ENCODE assay signal across 8 cellular contexts in the genomic region with DNA sequence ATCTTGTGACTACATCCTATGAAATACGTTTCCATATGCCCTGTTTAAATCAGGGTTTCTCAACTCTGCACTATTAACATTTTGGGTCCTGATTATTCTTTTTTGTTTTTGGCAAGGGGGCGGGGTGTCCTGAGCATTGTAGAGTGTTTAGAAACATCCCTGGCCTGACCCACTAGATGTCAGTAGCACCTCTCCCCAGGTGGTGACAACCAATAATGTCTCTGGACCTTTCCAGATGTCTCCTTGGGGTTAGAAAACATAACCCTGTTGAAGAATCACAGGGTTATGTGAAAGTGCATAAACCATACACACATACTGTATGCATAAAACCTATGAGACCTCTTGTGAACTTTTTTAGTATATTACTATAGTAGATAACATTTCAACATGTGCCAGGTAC. TPM values are rescaled to one million over a fixed set of nuclear protein-coding genes. Genes with fewer than 3 reads are reported as not detected.
DNase-seq lines count a peak whose midpoint lies in the region; ATAC-seq and TF ChIP-seq lines count a peak whose summit lies in the region.

No MANE protein-coding gene starts in this region.

- no peaks in the 10 kb centered on the region for H3K9me3 Mint-ChIP-seq in neural progenitor cell

- H3K4me1 Mint-ChIP-seq in neural progenitor cell, result peaks cover 23% of the 10 kb centered on the region

- in situ Hi-C loops in T47D (cut with HindIII; ENCODE audit: low pct_unique_long_range_greater_than_20kb, low sequenced_read_pairs), result no loop called here

- H3K27ac Mint-ChIP-seq in neural progenitor cell, result no peak overlapping the region

- ATAC-seq in HG03045 (IDR thresholded peaks at IDR 0.05; ENCODE audit: unreplicated experiment) (no peak), HG03354 (IDR thresholded peaks at IDR 0.05; ENCODE audit: poor library complexity, severe bottlenecking, unreplicated experiment) (no peak)

- H3K4me3 ChIP-seq in LNCaP clone FGC (ENCODE audit: low read depth, low read length) (peak overlapping the region; percentile 95), neural progenitor cell (peak overlapping the region; percentile 80)

- H3K36me3 Mint-ChIP-seq in neural progenitor cell, result peaks cover 12% of the 10 kb centered on the region

- H3K27me3 Mint-ChIP-seq in neural progenitor cell (ENCODE audit: insufficient read depth, low read depth), result no peaks in the 10 kb centered on the region

- H3K27me3 ChIP-seq in neural progenitor cell, result no peaks in the 10 kb centered on the region

- H2AFZ ChIP-seq in neural progenitor cell (replicated peaks), result no peak overlapping the region

- no peaks in the 10 kb centered on the region for H3K4me1 ChIP-seq in neural progenitor cell

- H3K4me3 Mint-ChIP-seq in neural progenitor cell, result peak overlapping the region; percentile 95

- H3F3A ChIP-seq in neural progenitor cell (ENCODE audit: low read depth), result peaks cover 14% of the 10 kb centered on the region

- peaks cover 10% of the 10 kb centered on the region for H4K20me1 ChIP-seq in neural progenitor cell (ENCODE audit: low read depth)

- H3K9me3 ChIP-seq in neural progenitor cell (ENCODE audit: low read depth), result no peaks in the 10 kb centered on the region

- H3K36me3 ChIP-seq in neural progenitor cell, result no peaks in the 10 kb centered on the region

- TF ChIP-seq CTCF in LNCaP clone FGC (IDR thresholded peaks at IDR 0.05; ENCODE audit: control insufficient read depth, extremely low read depth, insufficient read depth) (peak; percentile 47; the same call in 1 of the 2 replicates), neural progenitor cell (IDR thresholded peaks at IDR 0.05) (no peak)

- H3K4me2 ChIP-seq in neural progenitor cell, result peak overlapping the region; percentile 91

- DNase-seq in DMS53 (lab: John Stamatoyannopoulos, UW) (peak; percentile 57), DMS53 treated with DMSO at 0.1 percent for 48 hours (lab: John Stamatoyannopoulos, UW; ENCODE audit: unreplicated experiment) (no peak), LNCaP clone FGC (ENCODE audit: low read depth) (no peak), T47D (ENCODE audit: low read depth in 1 of 2, low spot score in 1 of 2) (peak; percentile 32 to 60), neural progenitor cell (ENCODE audit: low spot score) (no peak), globus pallidus (ENCODE audit: low spot score) (no peak)

- no peak overlapping the region for H3K9ac ChIP-seq in neural progenitor cell

- peaks cover 46% of the 10 kb centered on the region for H3K79me2 ChIP-seq in neural progenitor cell (ENCODE audit: low read depth)

- no peak overlapping the region for H3K27ac ChIP-seq in neural progenitor cell

RNA-seq across cellular contexts. Expression of a gene that starts 1.4 kb away (rescaled TPM):
- total RNA-seq in neural progenitor cell (ENCODE audit: low replicate concordance), result 13.8 and 49.8 TPM in 2 replicates

RNA-seq across cellular contexts. Expression of a gene that starts 1.5 kb away (rescaled TPM):
- 21.3 and 26.5 TPM in 2 replicates for total RNA-seq in neural progenitor cell (ENCODE audit: low replicate concordance)

Comparison
In these comparisons a context has a peak if more than half of its experiments do, and no peak if none do; other contexts are left out.
1. DNase-seq: peak in DMS53 (single experiment) and T47D (2 of 2); none in DMS53 treated with DMSO at 0.1 percent for 48 hours (single experiment), LNCaP clone FGC (single experiment), neural progenitor cell (single experiment) and globus pallidus (single experiment).